In the genomic region with DNA sequence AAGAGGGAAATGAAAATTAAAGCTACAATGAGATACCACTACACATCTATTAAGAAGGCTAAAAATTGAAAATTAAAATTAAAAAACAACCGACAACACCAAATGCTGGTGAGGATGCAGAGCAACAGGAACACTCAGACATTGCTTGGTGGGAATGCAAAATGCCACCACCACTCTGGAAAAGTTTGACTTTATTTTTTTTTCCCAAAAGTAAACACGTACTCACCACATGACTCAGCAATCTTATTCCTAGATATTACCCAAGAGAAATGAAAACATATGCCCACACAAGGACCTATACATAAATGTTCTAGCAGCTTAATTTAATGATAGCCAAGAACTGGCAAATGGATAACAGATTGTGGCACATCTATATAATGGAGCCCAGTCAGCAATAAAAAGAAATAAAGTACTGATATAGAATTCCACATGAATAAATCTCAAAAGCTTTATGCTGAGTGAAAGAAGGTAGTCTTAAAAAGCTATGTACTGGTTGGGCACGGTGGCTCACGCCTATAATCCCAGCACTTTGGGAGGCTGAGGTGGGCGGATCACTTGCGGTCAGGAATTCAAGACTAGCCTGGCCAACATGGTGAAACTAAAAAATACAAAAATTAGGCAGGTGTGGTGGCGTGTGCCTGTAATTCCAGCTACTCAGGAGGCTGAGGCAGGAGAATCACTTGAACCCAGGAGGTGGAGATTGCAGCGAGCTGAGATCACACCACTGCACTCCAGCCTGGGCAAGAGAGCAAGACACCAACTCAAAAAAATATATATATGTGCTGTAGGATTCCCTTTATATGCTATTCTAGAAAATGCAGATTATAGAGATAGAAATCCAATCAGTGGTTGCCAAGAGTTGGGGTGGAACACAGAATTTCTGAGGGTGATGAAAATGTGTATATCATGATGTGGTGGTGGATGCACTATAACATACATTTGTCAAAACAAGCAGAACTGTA, we compare ENCODE assay signal across 13 cellular contexts. TPM values are rescaled to one million over a fixed set of nuclear protein-coding genes. Genes with fewer than 3 reads are reported as not detected.
DNase-seq lines count a peak whose midpoint lies in the region; ATAC-seq and TF ChIP-seq lines count a peak whose summit lies in the region.
"Had no signal": no experiment of that assay in that cellular context is flagged by ENCODE, and none has a peak within 500 bp of the region (broad histone marks: within the 10 kb centered on the region; RNA-seq: fewer than 3 reads in every experiment).

No MANE protein-coding gene starts in this region.

- no peaks in the 10 kb centered on the region for H3K36me3 Mint-ChIP-seq in activated naive CD8-positive, alpha-beta T cell treated with anti-CD3 and anti-CD28 coated beads, Interleukin-2, amount 50 U/mL, for 24 hours (ENCODE audit: low read depth)

- H3K27me3 Mint-ChIP-seq in activated naive CD8-positive, alpha-beta T cell treated with anti-CD3 and anti-CD28 coated beads, Interleukin-2, amount 50 U/mL, for 24 hours, result peaks cover 6% of the 10 kb centered on the region

- H3K4me3 Mint-ChIP-seq in activated naive CD8-positive, alpha-beta T cell treated with anti-CD3 and anti-CD28 coated beads, Interleukin-2, amount 50 U/mL, for 24 hours, result no peak overlapping the region

- H3K4me3 ChIP-seq in AG04449 (ENCODE audit: low read depth, low read length), result no peak overlapping the region
- H3K4me3 ChIP-seq in HEK293 (ENCODE audit: low read depth, low read length), result no peak overlapping the region
- no peak overlapping the region for H3K4me3 ChIP-seq in astrocyte of the spinal cord (ENCODE audit: low read depth, low read length)
- H3K4me3 ChIP-seq: heart left ventricle had no signal

- no peak for TF ChIP-seq CTCF in AG04449 (IDR thresholded peaks at IDR 0.05; ENCODE audit: insufficient read depth, low read length, missing control alignments)
- no peak for TF ChIP-seq CTCF in HEK293 (tag by site-specific recombination; IDR thresholded peaks at IDR 0.05)
- TF ChIP-seq CTCF in astrocyte of the spinal cord (IDR thresholded peaks at IDR 0.05; ENCODE audit: low read depth, low read length), result no peak

- H3K27ac ChIP-seq in HEK293 (ENCODE audit: extremely low read depth, low read depth, low read length), result no peak overlapping the region
- H3K27ac ChIP-seq: brain microvascular endothelial cell, heart left ventricle had no signal

- peaks cover 3% of the 10 kb centered on the region for H3K9me3 Mint-ChIP-seq in activated naive CD8-positive, alpha-beta T cell treated with anti-CD3 and anti-CD28 coated beads, Interleukin-2, amount 50 U/mL, for 24 hours

- CTCF ChIA-PET in AG04449 (lab: Yijun Ruan, JAX), result interaction anchor here (0.9 to 1.7 kb wide), 7 partner anchors 8 to 77 kb away, joined by 3 to 9 read pairs (median 4); no protein-coding TSS in a partner anchor
- CTCF ChIA-PET in HEK293 (lab: Yijun Ruan, JAX), result interaction anchor here (0.5 to 2.2 kb wide), 9 partner anchors 12 to 215 kb away, joined by 3 to 18 read pairs (median 5); no protein-coding TSS in a partner anchor

- no peak for ATAC-seq in activated naive CD8-positive, alpha-beta T cell treated with anti-CD3 and anti-CD28 coated beads, Interleukin-2, amount 50 U/mL, for 24 hours
- no peak for ATAC-seq in HG03135 (IDR thresholded peaks at IDR 0.05; ENCODE audit: unreplicated experiment)
- ATAC-seq in HG03196 (IDR thresholded peaks at IDR 0.05; ENCODE audit: unreplicated experiment), result no peak
- ATAC-seq in HG03457 (IDR thresholded peaks at IDR 0.05; ENCODE audit: unreplicated experiment), result no peak
- ATAC-seq: heart left ventricle had no signal

- H3K9me3 ChIP-seq in HEK293 (ENCODE audit: control insufficient read depth, insufficient read depth, low read depth, low read length), result no peaks in the 10 kb centered on the region

- in situ Hi-C loops in astrocyte of the spinal cord (cut with HindIII; ENCODE audit: low sequenced_read_pairs), result no loop called here

- peak; percentile 28 for DNase-seq in AG04449 (ENCODE audit: low read depth, low spot score)
- DNase-seq in astrocyte of the spinal cord (ENCODE audit: low read depth, low spot score), result peak; percentile 69
- DNase-seq in lung microvascular endothelial cell (ENCODE audit: low read depth in 2 of 2), result peak; percentile 48 to 50
- no peak for DNase-seq in activated naive CD8-positive, alpha-beta T cell treated with anti-CD3 and anti-CD28 coated beads, Interleukin-2, amount 50 U/mL, for 24 hours
- DNase-seq: brain microvascular endothelial cell; Caco-2; heart left ventricle; midbrain; stimulated activated naive CD4-positive, alpha-beta T cell treated with Interleukin-2 at 50 U/mL for 16 hours had no signal

- POLR2A ChIA-PET in AG04449 (lab: Yijun Ruan, JAX) (interaction anchor here (0.6 kb wide), 1 partner anchor 228 kb away, joined by 3 read pairs; no protein-coding TSS in a partner anchor), HEK293 (lab: Yijun Ruan, JAX) (no interaction called here)

- peaks cover 58% of the 10 kb centered on the region for H3K4me1 Mint-ChIP-seq in activated naive CD8-positive, alpha-beta T cell treated with anti-CD3 and anti-CD28 coated beads, Interleukin-2, amount 50 U/mL, for 24 hours

- H3K27ac Mint-ChIP-seq in activated naive CD8-positive, alpha-beta T cell treated with anti-CD3 and anti-CD28 coated beads, Interleukin-2, amount 50 U/mL, for 24 hours, result no peak overlapping the region

- H3K4me1 ChIP-seq in HEK293 (ENCODE audit: control insufficient read depth, insufficient read depth, low read length), result peaks cover 6% of the 10 kb centered on the region

- no peaks in the 10 kb centered on the region for H3K36me3 ChIP-seq in HEK293 (ENCODE audit: control insufficient read depth in 2 of 2, insufficient read depth in 1 of 2, low read length in 2 of 2)
- H3K36me3 ChIP-seq: brain microvascular endothelial cell, heart left ventricle had no signal

TF ChIP-seq in HEK293, 187 proteins besides CTCF, POLR2A, EP300 and RAD21 (continues in another document):
- TF ChIP-seq YY1 (tag by site-specific recombination; IDR thresholded peaks at IDR 0.05) (no peak), ZIC2 (tag by site-specific recombination; IDR thresholded peaks at IDR 0.05) (no peak), ZNF416 (tag by site-specific recombination; IDR thresholded peaks at IDR 0.05) (no peak), ZNF600 (tag by site-specific recombination; IDR thresholded peaks at IDR 0.05) (no peak), ZBTB8A (tag by site-specific recombination; IDR thresholded peaks at IDR 0.05) (0 out of 2 replicates have a peak, but pooled peaks have one; percentile 15), ZNF394 (tag by site-specific recombination; IDR thresholded peaks at IDR 0.05; ENCODE audit: borderline replicate concordance) (no peak), ZNF202 (tag by site-specific recombination; IDR thresholded peaks at IDR 0.05; ENCODE audit: borderline replicate concordance) (no peak), ZFHX2 (tag by site-specific recombination; conservative IDR thresholded peaks at IDR 0.05) (no peak), SCRT1 (tag by site-specific recombination; IDR thresholded peaks at IDR 0.05; ENCODE audit: borderline replicate concordance) (no peak), ZXDB (tag by site-specific recombination; IDR thresholded peaks at IDR 0.05) (no peak), ZNF837 (tag by site-specific recombination; IDR thresholded peaks at IDR 0.05) (no peak), ZBTB20 (tag by site-specific recombination; IDR thresholded peaks at IDR 0.05) (no peak), KLF7 (tag by site-specific recombination; IDR thresholded peaks at IDR 0.05; ENCODE audit: borderline replicate concordance) (no peak), ZNF558 (tag by site-specific recombination; IDR thresholded peaks at IDR 0.05) (no peak)
- TF ChIP-seq, protein P1, sequence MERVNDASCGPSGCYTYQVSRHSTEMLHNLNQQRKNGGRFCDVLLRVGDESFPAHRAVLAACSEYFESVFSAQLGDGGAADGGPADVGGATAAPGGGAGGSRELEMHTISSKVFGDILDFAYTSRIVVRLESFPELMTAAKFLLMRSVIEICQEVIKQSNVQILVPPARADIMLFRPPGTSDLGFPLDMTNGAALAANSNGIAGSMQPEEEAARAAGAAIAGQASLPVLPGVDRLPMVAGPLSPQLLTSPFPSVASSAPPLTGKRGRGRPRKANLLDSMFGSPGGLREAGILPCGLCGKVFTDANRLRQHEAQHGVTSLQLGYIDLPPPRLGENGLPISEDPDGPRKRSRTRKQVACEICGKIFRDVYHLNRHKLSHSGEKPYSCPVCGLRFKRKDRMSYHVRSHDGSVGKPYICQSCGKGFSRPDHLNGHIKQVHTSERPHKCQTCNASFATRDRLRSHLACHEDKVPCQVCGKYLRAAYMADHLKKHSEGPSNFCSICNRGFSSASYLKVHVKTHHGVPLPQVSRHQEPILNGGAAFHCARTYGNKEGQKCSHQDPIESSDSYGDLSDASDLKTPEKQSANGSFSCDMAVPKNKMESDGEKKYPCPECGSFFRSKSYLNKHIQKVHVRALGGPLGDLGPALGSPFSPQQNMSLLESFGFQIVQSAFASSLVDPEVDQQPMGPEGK (tag by site-specific recombination; IDR thresholded peaks at IDR 0.05), result no peak
- TF ChIP-seq, protein P2, sequence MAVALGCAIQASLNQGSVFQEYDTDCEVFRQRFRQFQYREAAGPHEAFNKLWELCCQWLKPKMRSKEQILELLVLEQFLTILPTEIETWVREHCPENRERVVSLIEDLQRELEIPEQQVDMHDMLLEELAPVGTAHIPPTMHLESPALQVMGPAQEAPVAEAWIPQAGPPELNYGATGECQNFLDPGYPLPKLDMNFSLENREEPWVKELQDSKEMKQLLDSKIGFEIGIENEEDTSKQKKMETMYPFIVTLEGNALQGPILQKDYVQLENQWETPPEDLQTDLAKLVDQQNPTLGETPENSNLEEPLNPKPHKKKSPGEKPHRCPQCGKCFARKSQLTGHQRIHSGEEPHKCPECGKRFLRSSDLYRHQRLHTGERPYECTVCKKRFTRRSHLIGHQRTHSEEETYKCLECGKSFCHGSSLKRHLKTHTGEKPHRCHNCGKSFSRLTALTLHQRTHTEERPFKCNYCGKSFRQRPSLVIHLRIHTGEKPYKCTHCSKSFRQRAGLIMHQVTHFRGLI (tag by site-specific recombination; IDR thresholded peaks at IDR 0.05), result peak; percentile 81
- TF ChIP-seq, protein P3, sequence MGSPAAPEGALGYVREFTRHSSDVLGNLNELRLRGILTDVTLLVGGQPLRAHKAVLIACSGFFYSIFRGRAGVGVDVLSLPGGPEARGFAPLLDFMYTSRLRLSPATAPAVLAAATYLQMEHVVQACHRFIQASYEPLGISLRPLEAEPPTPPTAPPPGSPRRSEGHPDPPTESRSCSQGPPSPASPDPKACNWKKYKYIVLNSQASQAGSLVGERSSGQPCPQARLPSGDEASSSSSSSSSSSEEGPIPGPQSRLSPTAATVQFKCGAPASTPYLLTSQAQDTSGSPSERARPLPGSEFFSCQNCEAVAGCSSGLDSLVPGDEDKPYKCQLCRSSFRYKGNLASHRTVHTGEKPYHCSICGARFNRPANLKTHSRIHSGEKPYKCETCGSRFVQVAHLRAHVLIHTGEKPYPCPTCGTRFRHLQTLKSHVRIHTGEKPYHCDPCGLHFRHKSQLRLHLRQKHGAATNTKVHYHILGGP (tag by site-specific recombination; IDR thresholded peaks at IDR 0.05), result 0 out of 2 replicates have a peak, but pooled peaks have one; percentile 32

RNA-seq across cellular contexts. Expression of a gene that starts 4.2 kb away (rescaled TPM):
- total RNA-seq in lung microvascular endothelial cell, result under 0.01 TPM in 2 replicates
- total RNA-seq: heart left ventricle had no signal

RNA-seq across cellular contexts. Expression of a gene that starts 26.3 kb away (rescaled TPM):
- 11.8 and 19.8 TPM in 2 replicates for total RNA-seq in lung microvascular endothelial cell
